In genomic region chrX:123184199-123184857, GRCh38 we compare ENCODE assay signal across 8 cellular contexts.
DNase-seq lines count a peak whose midpoint lies in the region; ATAC-seq and TF ChIP-seq lines count a peak whose summit lies in the region.

Gene GRIA3, plus strand, starts transcription at chrX:123184278. Its CDS starts 258 bp downstream, at chrX:123184536.

- peak within 1 kb of the TSS; percentile 62 for H3K4me3 ChIP-seq in iPS DF 6.9 (ENCODE audit: low read length)
- H3K4me3 ChIP-seq in skeletal muscle cell (ENCODE audit: low read depth, low read length) = peak within 1 kb of the TSS; percentile 56

- ATAC-seq in HG02970 (IDR thresholded peaks at IDR 0.05; ENCODE audit: low FRiP score, unreplicated experiment) (no peak), GM21390 (IDR thresholded peaks at IDR 0.05; ENCODE audit: unreplicated experiment) (no peak)

- no peak for TF ChIP-seq CTCF in GM13976 (IDR thresholded peaks at IDR 0.05; ENCODE audit: borderline replicate concordance, control extremely low read depth, extremely low read depth, insufficient read depth, missing control alignments)

- DNase-seq in GM13976 (ENCODE audit: low spot score) = peak; percentile 15
- DNase-seq in amniotic epithelial cell (ENCODE audit: low read depth) = peak; percentile 6
- no peak for DNase-seq in iPS DF 6.9 (ENCODE audit: low read depth, low spot score)
- DNase-seq in skeletal muscle cell (ENCODE audit: low read depth) = peak; percentile 35
- no peak for DNase-seq in NCI-H1694 (lab: John Stamatoyannopoulos, UW)
- DNase-seq in NCI-H2196 treated with DMSO at 0.1 percent for 48 hours (lab: John Stamatoyannopoulos, UW; ENCODE audit: unreplicated experiment) = no peak

- H3K4me1 ChIP-seq in iPS DF 6.9 (ENCODE audit: control insufficient read depth, insufficient read depth, low read length) = no peaks in the 10 kb centered on the region

- no CpG with 5 or more reads among the region's 33 CpGs for WGBS in iPS DF 6.9 (ENCODE audit: insufficient coverage, insufficient read length)

- H3K9me3 ChIP-seq in iPS DF 6.9 (ENCODE audit: control insufficient read depth, insufficient read depth, low read length) = no peaks in the 10 kb centered on the region

- in situ Hi-C loops in GM13976 (cut with MboI; ENCODE audit: low sequenced_read_pairs, unreplicated experiment) = no loop called here

- no peak within 1 kb of the TSS for H3K27ac ChIP-seq in iPS DF 6.9 (ENCODE audit: low read length)

- peaks cover 4% of the 10 kb centered on the region; the same call in 1 of the 2 replicates for H3K27me3 ChIP-seq in iPS DF 6.9 (ENCODE audit: control insufficient read depth, insufficient read depth, low read length)

- H3K36me3 ChIP-seq in iPS DF 6.9 (ENCODE audit: control insufficient read depth, insufficient read depth, low read length) = no peaks in the 10 kb centered on the region

Comparison
In these comparisons a context has a peak if more than half of its experiments do, and no peak if none do; other contexts are left out.
1. DNase-seq: peak in GM13976 (single experiment), amniotic epithelial cell (single experiment) and skeletal muscle cell (single experiment); none in iPS DF 6.9 (single experiment), NCI-H1694 (single experiment) and NCI-H2196 treated with DMSO at 0.1 percent for 48 hours (single experiment).